23 cellular contexts compared by ENCODE assay signal in the genomic region with DNA sequence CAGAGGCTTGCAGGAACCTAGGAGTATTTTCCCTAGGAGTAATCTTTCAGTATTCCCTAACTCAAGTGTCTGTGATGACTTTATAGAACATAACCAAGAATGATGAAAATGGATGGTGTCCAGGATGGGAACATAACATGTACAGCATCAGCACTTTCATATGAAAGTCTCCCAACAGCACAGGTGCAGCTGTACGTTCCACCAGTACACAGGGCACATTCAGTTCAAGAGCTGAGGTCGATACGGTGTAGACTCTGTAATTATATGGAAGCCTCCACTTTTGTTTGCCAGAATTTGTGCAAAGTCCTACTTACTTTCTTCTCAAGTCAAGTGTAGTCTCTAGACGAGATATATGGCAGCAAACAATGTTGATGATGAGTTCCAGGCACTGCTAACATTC.
"Had no signal": no experiment of that assay in that cellular context is flagged by ENCODE, and none has a peak within 500 bp of the region (broad histone marks: within the 10 kb centered on the region; RNA-seq: fewer than 3 reads in every experiment).

No MANE protein-coding gene starts in this region.

- H3K4me1 ChIP-seq: colonic mucosa, esophagus squamous epithelium, gastrocnemius medialis, heart right ventricle, left lung, lower lobe of right lung had no signal

- DNase-seq: colonic mucosa; cortex of kidney; effector CD8-positive, alpha-beta T cell; effector memory CD8-positive, alpha-beta T cell; endodermal cell; erythroblast; esophagus squamous epithelium; foreskin fibroblast; foreskin melanocyte; gastrocnemius medialis; glutamatergic neuron; head of caudate nucleus; heart right ventricle; hippocampal formation; left cardiac atrium; left lung; left ventricle myocardium superior; lower lobe of right lung; mesenchymal stem cell; mucosa of descending colon; naive B cell had no signal

- ATAC-seq: effector memory CD8-positive, alpha-beta T cell; esophagus mucosa; gastrocnemius medialis; heart right ventricle; left cardiac atrium; left lung; left ventricle myocardium superior; lower lobe of right lung; mucosa of descending colon had no signal

- H3K36me3 ChIP-seq: colonic mucosa, esophagus squamous epithelium, gastrocnemius medialis, heart right ventricle, left lung, lower lobe of right lung had no signal

- H3K27me3 ChIP-seq: colonic mucosa, esophagus squamous epithelium, gastrocnemius medialis, heart right ventricle, left lung had no signal

- H3K9me3 ChIP-seq: colonic mucosa, esophagus squamous epithelium, gastrocnemius medialis, lower lobe of right lung, mucosa of descending colon had no signal

- H3K4me3 ChIP-seq: colonic mucosa, esophagus squamous epithelium, gastrocnemius medialis, heart right ventricle, left lung, lower lobe of right lung, mucosa of descending colon had no signal

- H3K27ac ChIP-seq: colonic mucosa, epithelial cell of prostate, esophagus squamous epithelium, gastrocnemius medialis, heart right ventricle, left lung, lower lobe of right lung had no signal
